Comparison of ENCODE assay signal across 1 cellular context in the genomic region with DNA sequence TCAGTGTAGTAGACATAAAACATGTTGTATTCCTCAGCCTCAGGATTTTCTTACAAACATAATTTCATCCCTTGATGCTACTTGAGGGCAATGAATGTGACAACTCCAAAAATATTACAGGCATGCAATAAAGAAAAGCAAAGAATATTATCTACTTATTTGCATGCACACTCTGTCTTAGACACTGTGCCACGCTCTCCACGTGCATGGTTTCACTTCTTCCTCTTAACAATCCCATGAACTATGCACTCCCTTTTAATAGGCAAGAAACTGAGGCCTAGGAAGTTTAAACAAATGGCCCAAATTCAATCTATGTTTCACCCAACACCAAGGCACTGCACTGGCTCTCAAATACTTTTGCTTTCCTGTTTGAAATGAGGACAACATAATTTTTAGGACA.
TF ChIP-seq lines count a peak whose summit lies in the region.

No MANE protein-coding gene starts in this region.

TF ChIP-seq in GM12878, 131 proteins besides CTCF, POLR2A, EP300 and RAD21:
- TF ChIP-seq, protein P1, sequence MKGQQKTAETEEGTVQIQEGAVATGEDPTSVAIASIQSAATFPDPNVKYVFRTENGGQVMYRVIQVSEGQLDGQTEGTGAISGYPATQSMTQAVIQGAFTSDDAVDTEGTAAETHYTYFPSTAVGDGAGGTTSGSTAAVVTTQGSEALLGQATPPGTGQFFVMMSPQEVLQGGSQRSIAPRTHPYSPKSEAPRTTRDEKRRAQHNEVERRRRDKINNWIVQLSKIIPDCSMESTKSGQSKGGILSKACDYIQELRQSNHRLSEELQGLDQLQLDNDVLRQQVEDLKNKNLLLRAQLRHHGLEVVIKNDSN (IDR thresholded peaks at IDR 0.05; ENCODE audit: borderline replicate concordance, extremely low read length, insufficient read depth, low read depth, low read length): no peak
- TF ChIP-seq MTA3 (IDR thresholded peaks at IDR 0.05; ENCODE audit: borderline replicate concordance, low read length) (no peak), HCFC1 (IDR thresholded peaks at IDR 0.05; ENCODE audit: low read length) (no peak), BHLHE40 (IDR thresholded peaks at IDR 0.05; ENCODE audit: borderline replicate concordance in 1 of 2, low read depth in 2 of 2, low read length in 1 of 2) (peak; percentile 78 to 85), ZNF217 (IDR thresholded peaks at IDR 0.05) (no peak)
TF ChIP-seq in GM12878: peak in this region for 1.
